Comparison of ENCODE assay signal across 1 cellular context in the genomic region with DNA sequence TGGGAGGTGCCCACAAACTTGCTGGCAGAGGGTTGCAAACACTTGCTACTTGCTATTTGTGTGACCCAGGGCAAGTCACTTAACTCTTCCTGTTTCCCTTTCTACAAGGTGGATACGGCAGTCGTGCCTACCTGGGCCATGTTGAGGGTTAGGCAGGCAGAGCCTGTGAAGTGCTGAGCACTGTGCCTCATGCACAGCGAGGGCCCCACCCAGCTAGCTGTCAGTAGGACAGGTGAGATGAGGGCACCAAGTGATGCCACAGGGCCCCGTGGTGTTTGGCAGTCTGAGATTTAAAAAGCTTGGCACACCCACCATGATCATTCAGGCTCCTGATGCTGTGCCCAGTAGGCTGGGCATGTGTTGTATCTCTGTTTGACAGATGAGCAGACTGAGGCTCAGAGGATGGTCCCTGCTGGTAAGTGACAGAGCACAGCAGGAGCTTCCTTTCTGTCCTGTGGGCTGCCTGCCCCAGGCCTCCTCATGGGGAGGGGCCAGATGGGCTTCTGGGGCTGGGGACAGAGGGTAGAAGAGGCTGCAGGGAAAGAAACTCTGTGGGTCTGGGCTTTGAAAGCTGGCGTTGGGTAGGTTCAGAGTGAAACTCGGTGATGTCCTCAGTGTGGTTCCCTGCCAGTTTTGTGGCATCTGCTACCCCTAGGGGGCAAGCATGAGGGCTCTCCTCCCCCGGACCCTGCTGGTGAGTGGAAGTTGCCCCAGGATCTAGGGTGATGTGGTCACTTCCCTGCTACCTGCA.
TF ChIP-seq lines count a peak whose summit lies in the region.

No MANE protein-coding gene starts in this region.

TF ChIP-seq in endothelial cell of umbilical vein, 7 proteins besides CTCF, POLR2A, EP300 and RAD21:
- TF ChIP-seq, protein P1, sequence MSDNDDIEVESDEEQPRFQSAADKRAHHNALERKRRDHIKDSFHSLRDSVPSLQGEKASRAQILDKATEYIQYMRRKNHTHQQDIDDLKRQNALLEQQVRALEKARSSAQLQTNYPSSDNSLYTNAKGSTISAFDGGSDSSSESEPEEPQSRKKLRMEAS (IDR thresholded peaks at IDR 0.05; ENCODE audit: insufficient read depth, insufficient read length): no peak
- TF ChIP-seq MYC (IDR thresholded peaks at IDR 0.05; ENCODE audit: low read depth, low read length): no peak
- TF ChIP-seq FOS (IDR thresholded peaks at IDR 0.05; ENCODE audit: borderline replicate concordance, insufficient read depth, low read length): no peak
- TF ChIP-seq EZH2 (IDR thresholded peaks at IDR 0.05; ENCODE audit: borderline replicate concordance, low read depth, low read length, severe bottlenecking): no peak
- no peak for TF ChIP-seq GATA2 (IDR thresholded peaks at IDR 0.05; ENCODE audit: insufficient read depth, insufficient read length, low read depth, low read length)
- no peak for TF ChIP-seq POLR2AphosphoS5 (IDR thresholded peaks at IDR 0.05; ENCODE audit: insufficient read depth, low read depth, low read length)
- TF ChIP-seq JUN (IDR thresholded peaks at IDR 0.05; ENCODE audit: borderline replicate concordance, insufficient read depth, insufficient read length, low read depth): no peak
